Comparison of ENCODE assay signal across 37 cellular contexts in genomic region chr5:5207832-5208231, GRCh38.
"Had no signal": no experiment of that assay in that cellular context is flagged by ENCODE, and none has a peak within 500 bp of the region (broad histone marks: within the 10 kb centered on the region; RNA-seq: fewer than 3 reads in every experiment).

No MANE protein-coding gene starts in this region.

- H3K27ac ChIP-seq: adrenal gland, body of pancreas, brain microvascular endothelial cell, breast epithelium, WERI-Rb-1 had no signal

- H3K27me3 Mint-ChIP-seq: activated B cell treated with CpG ODN at 0.5 μM for 24 hours; activated CD4-positive, alpha-beta memory T cell treated with anti-CD3 and anti-CD28 coated beads for 36 hours; activated CD4-positive, alpha-beta T cell treated with anti-CD3 and anti-CD28 coated beads, Interleukin-2, amount 10 ng/mL, durations not matched to agents 24 days and 14 days had no signal

- H3K4me3 Mint-ChIP-seq: activated B cell treated with CpG ODN at 0.5 μM for 24 hours; activated CD4-positive, alpha-beta memory T cell treated with anti-CD3 and anti-CD28 coated beads for 36 hours; activated CD4-positive, alpha-beta T cell treated with anti-CD3 and anti-CD28 coated beads, Interleukin-2, amount 10 ng/mL, durations not matched to agents 24 days and 14 days; activated CD8-positive, alpha-beta T cell treated with anti-CD3 and anti-CD28 coated beads for 36 hours; activated naive CD4-positive, alpha-beta T cell treated with anti-CD3 and anti-CD28 coated beads for 36 hours; activated naive CD8-positive, alpha-beta T cell treated with anti-CD3 and anti-CD28 coated beads for 36 hours; activated T-cell treated with anti-CD3 and anti-CD28 coated beads, Interleukin-2, amount 50 U/mL, for 4 hours; activated T-cell treated with anti-CD3 and anti-CD28 coated beads, Interleukin-2, amount 50 U/mL, for 72 hours; activated T-helper 1 cell treated with anti-CD3 and anti-CD28 coated beads, Interleukin-12 subunit alpha, Interleukin-12 subunit beta, Interleukin-2, Interleukin-4 antibody, amounts not matched to agents 30 ng/mL and 10 ng/mL and 1 ng/mL, durations not matched to agents 14 hours and 24 hours and 36 hours; activated T-helper 17 cell treated with anti-CD3 and anti-CD28 coated beads, Interleukin-2, amount 50 U/mL, for 72 hours; T-helper 1 cell treated with Interleukin-12 subunit alpha and Interleukin-12 subunit beta and Interleukin-4 antibody, amounts not matched to agents 30 μg/mL and 1 μg/mL, for 36 hours; T-helper 2 cell treated with Interferon-gamma antibody and Interleukin-4, amounts not matched to agents 5 μg/mL and 100 μg/mL, for 36 hours had no signal

- H3K27me3 ChIP-seq: adrenal gland, body of pancreas, brain microvascular endothelial cell, breast epithelium had no signal

- H3K4me3 ChIP-seq: adrenal gland, body of pancreas, breast epithelium had no signal

- H3K27ac Mint-ChIP-seq: activated B cell treated with CpG ODN at 0.5 μM for 24 hours; activated CD4-positive, alpha-beta memory T cell treated with anti-CD3 and anti-CD28 coated beads for 36 hours; activated CD4-positive, alpha-beta T cell treated with anti-CD3 and anti-CD28 coated beads, Interleukin-2, amount 10 ng/mL, durations not matched to agents 24 days and 14 days; activated CD8-positive, alpha-beta T cell treated with anti-CD3 and anti-CD28 coated beads for 36 hours; activated naive CD4-positive, alpha-beta T cell treated with anti-CD3 and anti-CD28 coated beads for 36 hours; activated naive CD4-positive, alpha-beta T cell treated with anti-CD3 and anti-CD28 coated beads, Interleukin-2, amount 50 U/mL, for 72 hours; activated naive CD8-positive, alpha-beta T cell treated with anti-CD3 and anti-CD28 coated beads for 36 hours; activated T-cell treated with anti-CD3 and anti-CD28 coated beads, Interleukin-2, amount 50 U/mL, for 72 hours; activated T-helper 1 cell treated with anti-CD3 and anti-CD28 coated beads, Interleukin-12 subunit alpha, Interleukin-12 subunit beta, Interleukin-2, Interleukin-4 antibody, amounts not matched to agents 30 ng/mL and 10 ng/mL and 1 ng/mL, durations not matched to agents 14 hours and 24 hours and 36 hours; activated T-helper 17 cell treated with anti-CD3 and anti-CD28 coated beads, Interleukin-2, amount 50 U/mL, for 72 hours; T-helper 1 cell treated with Interleukin-12 subunit alpha and Interleukin-12 subunit beta and Interleukin-4 antibody, amounts not matched to agents 30 μg/mL and 1 μg/mL, for 36 hours; T-helper 2 cell treated with Interferon-gamma antibody and Interleukin-4, amounts not matched to agents 5 μg/mL and 100 μg/mL, for 36 hours had no signal

- H3K9me3 Mint-ChIP-seq: activated B cell treated with CpG ODN at 0.5 μM for 24 hours; activated CD4-positive, alpha-beta memory T cell treated with anti-CD3 and anti-CD28 coated beads for 36 hours; activated CD4-positive, alpha-beta T cell treated with anti-CD3 and anti-CD28 coated beads, Interleukin-2, amount 10 ng/mL, durations not matched to agents 24 days and 14 days; activated CD8-positive, alpha-beta T cell treated with anti-CD3 and anti-CD28 coated beads for 36 hours; activated T-helper 1 cell treated with anti-CD3 and anti-CD28 coated beads, Interleukin-12 subunit alpha, Interleukin-12 subunit beta, Interleukin-2, Interleukin-4 antibody, amounts not matched to agents 30 ng/mL and 10 ng/mL and 1 ng/mL, durations not matched to agents 14 hours and 24 hours and 36 hours; activated T-helper 17 cell treated with anti-CD3 and anti-CD28 coated beads, Interleukin-2, amount 50 U/mL, for 72 hours; T-helper 1 cell treated with Interleukin-12 subunit alpha and Interleukin-12 subunit beta and Interleukin-4 antibody, amounts not matched to agents 30 μg/mL and 1 μg/mL, for 36 hours; T-helper 2 cell treated with Interferon-gamma antibody and Interleukin-4, amounts not matched to agents 5 μg/mL and 100 μg/mL, for 36 hours had no signal

- H3K36me3 Mint-ChIP-seq: activated CD4-positive, alpha-beta memory T cell treated with anti-CD3 and anti-CD28 coated beads for 36 hours; activated naive CD4-positive, alpha-beta T cell treated with anti-CD3 and anti-CD28 coated beads, Interleukin-2, amount 50 U/mL, for 72 hours; activated naive CD8-positive, alpha-beta T cell treated with anti-CD3 and anti-CD28 coated beads for 36 hours had no signal

- DNase-seq: activated B cell treated with CpG ODN at 0.5 μM for 24 hours; activated CD4-positive, alpha-beta memory T cell treated with anti-CD3 and anti-CD28 coated beads for 36 hours; activated CD4-positive, alpha-beta T cell treated with anti-CD3 and anti-CD28 coated beads for 4 hours; activated CD4-positive, alpha-beta T cell treated with anti-CD3 and anti-CD28 coated beads, Interleukin-2, amount 10 ng/mL, durations not matched to agents 24 days and 14 days; activated CD4-positive, alpha-beta T cell treated with anti-CD3 and anti-CD28 coated beads, Interleukin-2, amount 50 U/mL, for 1 hour; activated CD4-positive, alpha-beta T cell treated with anti-CD3 and anti-CD28 coated beads, Interleukin-2, amount 50 U/mL, for 4 hours; activated CD4-positive, CD25-positive, alpha-beta regulatory T cell treated with anti-CD3 and anti-CD28 coated beads, Interleukin-2, amount 50 U/mL, for 72 hours; activated CD8-positive, alpha-beta memory T cell treated with anti-CD3 and anti-CD28 coated beads, Interleukin-2, amount 50 U/mL, for 4 hours; activated CD8-positive, alpha-beta T cell treated with anti-CD3 and anti-CD28 coated beads for 36 hours; activated effector memory CD4-positive, alpha-beta T cell treated with anti-CD3 and anti-CD28 coated beads, Interleukin-2, amount 50 U/mL, for 16 hours; activated gamma-delta T cell treated with Interleukin-2 at 50 U/mL for 16 hours; activated naive CD4-positive, alpha-beta T cell; activated naive CD4-positive, alpha-beta T cell treated with anti-CD3 and anti-CD28 coated beads for 36 hours; activated naive CD4-positive, alpha-beta T cell treated with anti-CD3 and anti-CD28 coated beads, Interleukin-2, amount 50 U/mL, for 16 hours; activated naive CD8-positive, alpha-beta T cell treated with anti-CD3 and anti-CD28 coated beads for 36 hours; activated T-cell treated with anti-CD3 and anti-CD28 coated beads for 4 hours; activated T-cell treated with anti-CD3 and anti-CD28 coated beads, Interleukin-2, amount 50 U/mL, for 1 hour; activated T-cell treated with anti-CD3 and anti-CD28 coated beads, Interleukin-2, amount 50 U/mL, for 4 hours; activated T-cell treated with anti-CD3 and anti-CD28 coated beads, Interleukin-2, amount 50 U/mL, for 72 hours; adrenal gland; amniotic stem cell; aorta; body of pancreas; brain microvascular endothelial cell; central memory CD4-positive, alpha-beta T cell; T-helper 1 cell; T-helper 2 cell; T-helper 9 cell; WERI-Rb-1 had no signal

- H3K4me1 ChIP-seq: adrenal gland, body of pancreas, breast epithelium had no signal

- H3K36me3 ChIP-seq: adrenal gland, brain microvascular endothelial cell, breast epithelium, WERI-Rb-1 had no signal

- H3K9me3 ChIP-seq: adrenal gland, body of pancreas, breast epithelium had no signal

- H3K4me1 Mint-ChIP-seq: activated B cell treated with CpG ODN at 0.5 μM for 24 hours; activated CD4-positive, alpha-beta T cell treated with anti-CD3 and anti-CD28 coated beads, Interleukin-2, amount 10 ng/mL, durations not matched to agents 24 days and 14 days; activated naive CD8-positive, alpha-beta T cell treated with anti-CD3 and anti-CD28 coated beads for 36 hours; activated T-helper 17 cell treated with anti-CD3 and anti-CD28 coated beads, Interleukin-2, amount 50 U/mL, for 72 hours had no signal

- ATAC-seq: activated CD8-positive, alpha-beta T cell treated with anti-CD3 and anti-CD28 coated beads for 36 hours; activated naive CD4-positive, alpha-beta T cell treated with anti-CD3 and anti-CD28 coated beads, Interleukin-2, amount 50 U/mL, for 72 hours; activated T-cell treated with anti-CD3 and anti-CD28 coated beads, Interleukin-2, amount 50 U/mL, for 4 hours; activated T-cell treated with anti-CD3 and anti-CD28 coated beads, Interleukin-2, amount 50 U/mL, for 72 hours; activated T-helper 17 cell treated with anti-CD3 and anti-CD28 coated beads, Interleukin-2, amount 50 U/mL, for 72 hours; body of pancreas had no signal

- FAIRE-seq: astrocyte, TTC549 had no signal
